Comparison of ENCODE assay signal across 18 cellular contexts in the genomic region with DNA sequence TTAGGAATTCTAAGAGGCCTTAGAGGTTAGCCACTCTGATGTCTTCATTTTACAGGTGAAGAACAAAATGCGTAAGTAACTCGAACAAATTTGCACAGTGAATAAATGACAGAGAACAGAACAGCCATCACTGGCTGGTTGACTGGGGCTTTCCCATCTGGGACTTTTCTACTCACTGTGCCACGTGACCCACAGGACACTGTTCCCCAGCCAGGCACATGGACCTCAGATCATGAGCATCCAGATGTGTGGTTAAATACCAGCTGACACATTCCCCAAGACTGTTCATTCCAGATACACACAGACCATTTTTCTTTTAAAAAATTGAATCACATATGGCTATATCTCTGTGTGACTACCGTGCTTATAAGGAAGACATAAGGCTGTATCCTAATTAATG. TPM values are rescaled to one million over a fixed set of nuclear protein-coding genes. Genes with fewer than 3 reads are reported as not detected.
DNase-seq lines count a peak whose midpoint lies in the region; ATAC-seq, FAIRE-seq and TF ChIP-seq lines count a peak whose summit lies in the region.
"Had no signal": no experiment of that assay in that cellular context is flagged by ENCODE, and none has a peak within 500 bp of the region (broad histone marks: within the 10 kb centered on the region; RNA-seq: fewer than 3 reads in every experiment).

No MANE protein-coding gene starts in this region.

- H3K4me3 ChIP-seq in astrocyte (ENCODE audit: insufficient read depth, low read depth, low read length) (no peak overlapping the region), PC-3 (ENCODE audit: low read length) (no peak overlapping the region), left ventricle myocardium inferior (no peak overlapping the region)
- H3K4me3 ChIP-seq: psoas muscle had no signal

- no peak overlapping the region for H3K27ac ChIP-seq in astrocyte (ENCODE audit: low read depth, low read length)
- no peak overlapping the region for H3K27ac ChIP-seq in PC-3 (ENCODE audit: low read length)
- H3K27ac ChIP-seq in left ventricle myocardium inferior (replicated peaks), result no peak overlapping the region
- H3K27ac ChIP-seq: psoas muscle had no signal

- DNase-seq in AG08396 (ENCODE audit: low spot score) (peak; percentile 28), astrocyte (ENCODE audit: low read depth) (peak; percentile 33), posterior vena cava (ENCODE audit: low spot score) (no peak), PC-3 (no peak), left ventricle myocardium inferior (no peak), NCI-H345 (lab: John Stamatoyannopoulos, UW) (no peak)
- DNase-seq: activated CD8-positive, alpha-beta T cell treated with anti-CD3 and anti-CD28 coated beads for 36 hours; activated gamma-delta T cell; DMS 273 treated with DMSO at 0.1 percent for 48 hours; effector memory CD8-positive, alpha-beta T cell; glutamatergic neuron; NCI-H1092; psoas muscle; stimulated activated CD4-positive, alpha-beta T cell treated with anti-CD3 and anti-CD28 coated beads, Interleukin-1b, Interleukin-23, amount 100 ng/mL, for 48 hours; T-helper 17 cell had no signal

- peaks cover 8% of the 10 kb centered on the region for H3K9me3 Mint-ChIP-seq in astrocyte (ENCODE audit: unreplicated experiment)
- H3K9me3 Mint-ChIP-seq: activated CD8-positive, alpha-beta T cell treated with anti-CD3 and anti-CD28 coated beads for 36 hours; effector memory CD8-positive, alpha-beta T cell had no signal

- H3K9me2 ChIP-seq in PC-3 (replicated peaks; ENCODE audit: low read length), result no peaks in the 10 kb centered on the region

- intact Hi-C loops in posterior vena cava (cut with DNase I) (no loop called here), PC-3 (cut with micrococcal nuclease) (no loop called here), left ventricle myocardium inferior (cut with micrococcal nuclease) (no loop called here)

- no TSS peak for BruUV-seq in PC-3 (replicated peaks; lab: Mats Ljungman, UMichigan)

- H3K36me3 ChIP-seq in astrocyte (ENCODE audit: insufficient read depth, low read length) (no peaks in the 10 kb centered on the region), PC-3 (ENCODE audit: low read depth, low read length) (no peaks in the 10 kb centered on the region), left ventricle myocardium inferior (no peaks in the 10 kb centered on the region)

- H3K4me3 Mint-ChIP-seq in astrocyte (ENCODE audit: unreplicated experiment), result no peak overlapping the region
- H3K4me3 Mint-ChIP-seq: activated CD8-positive, alpha-beta T cell treated with anti-CD3 and anti-CD28 coated beads for 36 hours; effector memory CD8-positive, alpha-beta T cell; T-helper 17 cell had no signal

- CTCF ChIA-PET in PC-3 (lab: Charles Lee), result no interaction called here

- TF ChIP-seq CTCF in astrocyte (IDR thresholded peaks at IDR 0.05; ENCODE audit: insufficient read depth, low read depth, low read length) (no peak), PC-3 (conservative IDR thresholded peaks at IDR 0.05; ENCODE audit: low read depth, low read length) (no peak), left ventricle myocardium inferior (IDR thresholded peaks at IDR 0.05; ENCODE audit: borderline replicate concordance) (no peak)

- POLR2A ChIA-PET in PC-3 (lab: Charles Lee; ENCODE audit: unreplicated experiment), result no interaction called here

- H3K9ac ChIP-seq in astrocyte (ENCODE audit: low read length) (no peak overlapping the region), PC-3 (ENCODE audit: low read length) (no peak overlapping the region)

- H3K27me3 Mint-ChIP-seq in astrocyte (ENCODE audit: low read depth, unreplicated experiment), result peaks cover 13% of the 10 kb centered on the region

- peaks cover 41% of the 10 kb centered on the region for H3K4me1 Mint-ChIP-seq in astrocyte (ENCODE audit: low read depth, unreplicated experiment)
- H3K4me1 Mint-ChIP-seq: T-helper 17 cell had no signal

- peaks cover 4% of the 10 kb centered on the region for H3F3A ChIP-seq in PC-3 (ENCODE audit: low read length, unreplicated experiment)

- no peak for FAIRE-seq in astrocyte (lab: Jason Lieb, UNC)
- FAIRE-seq: GM12891 had no signal

- no peaks in the 10 kb centered on the region for H3K79me2 ChIP-seq in astrocyte (ENCODE audit: insufficient read depth, low read length)
- no peaks in the 10 kb centered on the region for H3K79me2 ChIP-seq in PC-3 (ENCODE audit: low read length)

- H2AFZ ChIP-seq in astrocyte (ENCODE audit: low read depth, low read length) (no peak overlapping the region), PC-3 (ENCODE audit: low read length) (no peak overlapping the region)

- no peaks in the 10 kb centered on the region for H3K27me3 ChIP-seq in astrocyte (ENCODE audit: insufficient read depth, low read length)
- no peaks in the 10 kb centered on the region for H3K27me3 ChIP-seq in PC-3 (ENCODE audit: low read length)
- peaks cover 14% of the 10 kb centered on the region for H3K27me3 ChIP-seq in left ventricle myocardium inferior (ENCODE audit: low read depth)

- H3K4me1 ChIP-seq in astrocyte (ENCODE audit: insufficient read depth, low read length) (no peaks in the 10 kb centered on the region), PC-3 (ENCODE audit: insufficient read depth, low read length) (peaks cover 40% of the 10 kb centered on the region), left ventricle myocardium inferior (no peaks in the 10 kb centered on the region)
- H3K4me1 ChIP-seq: psoas muscle had no signal

- H4K20me1 ChIP-seq in astrocyte (ENCODE audit: insufficient read depth, low read length) (no peaks in the 10 kb centered on the region), PC-3 (ENCODE audit: low read length) (no peaks in the 10 kb centered on the region)

- no peak overlapping the region for H3K4me2 ChIP-seq in astrocyte (ENCODE audit: low read length)
- H3K4me2 ChIP-seq in PC-3 (ENCODE audit: low read length), result no peak overlapping the region

- no peak overlapping the region for H3K27ac Mint-ChIP-seq in astrocyte (ENCODE audit: unreplicated experiment)
- H3K27ac Mint-ChIP-seq: activated CD8-positive, alpha-beta T cell treated with anti-CD3 and anti-CD28 coated beads for 36 hours; effector memory CD8-positive, alpha-beta T cell; T-helper 17 cell had no signal

- H3K36me3 Mint-ChIP-seq in astrocyte (ENCODE audit: low read depth, unreplicated experiment), result peaks cover under 1% of the 10 kb centered on the region

- ATAC-seq in GM18868 (IDR thresholded peaks at IDR 0.05; ENCODE audit: unreplicated experiment) (peak; percentile 80), HG02870 (IDR thresholded peaks at IDR 0.05; ENCODE audit: unreplicated experiment) (peak; percentile 58), PC-3 (no peak)
- ATAC-seq: activated CD8-positive, alpha-beta T cell treated with anti-CD3 and anti-CD28 coated beads for 36 hours; effector memory CD8-positive, alpha-beta T cell; psoas muscle; T-helper 17 cell had no signal

- H3K9me3 ChIP-seq in astrocyte (ENCODE audit: insufficient read depth, low read depth, low read length), result no peaks in the 10 kb centered on the region
- H3K9me3 ChIP-seq in PC-3 (ENCODE audit: low read length), result no peaks in the 10 kb centered on the region
- peaks cover 2% of the 10 kb centered on the region for H3K9me3 ChIP-seq in left ventricle myocardium inferior (replicated peaks)
- H3K9me3 ChIP-seq: psoas muscle had no signal

RNA-seq across cellular contexts. Expression of gene MED10, which starts 25.8 kb away (rescaled TPM):
- total RNA-seq in astrocyte (40.8 and 49.3 TPM in 2 replicates), posterior vena cava (10 to 100 TPM; 28.5 to 36.5 TPM), PC-3 (2014; rRNA removed) (94.0 and 102 TPM in 2 replicates), left ventricle myocardium inferior (26.3 TPM)

RNA-seq across cellular contexts. Expression of gene UBE2QL1, which starts 44.5 kb away (rescaled TPM):
- 0.34 and 0.50 TPM in 2 replicates for total RNA-seq in astrocyte
- 1 to 10 TPM; 3.3 to 5.8 TPM for total RNA-seq in posterior vena cava
- 7.4 and 8.8 TPM in 2 replicates for total RNA-seq in PC-3 (2014; rRNA removed)
- 25.5 TPM for total RNA-seq in left ventricle myocardium inferior
- total RNA-seq: activated CD8-positive, alpha-beta T cell treated with anti-CD3 and anti-CD28 coated beads for 36 hours had no signal

Comparison
In these comparisons a context has a peak if more than half of its experiments do, and no peak if none do; other contexts are left out.
1. DNase-seq: peak in AG08396 (single experiment) and astrocyte (single experiment); none in posterior vena cava (single experiment), PC-3 (single experiment), left ventricle myocardium inferior (single experiment) and NCI-H345 (single experiment).